ENCODE assay signal across 8 cellular contexts in genomic region chr20:63381781-63382431, GRCh38. TPM values are rescaled to one million over a fixed set of nuclear protein-coding genes. Genes with fewer than 3 reads are reported as not detected.
DNase-seq lines count a peak whose midpoint lies in the region; ATAC-seq, FAIRE-seq and TF ChIP-seq lines count a peak whose summit lies in the region.

No MANE protein-coding gene starts in this region.

- H3K36me3 ChIP-seq in GM06990 (ENCODE audit: control insufficient read depth, insufficient read depth, low read length) (no peaks in the 10 kb centered on the region), adipocyte (ENCODE audit: control insufficient read depth, insufficient read depth, low read length, severe bottlenecking) (no peaks in the 10 kb centered on the region), keratinocyte (ENCODE audit: control insufficient read depth in 2 of 2, extremely low read depth in 1 of 2, insufficient read depth in 2 of 2, low read length in 2 of 2) (no peaks in the 10 kb centered on the region)

- TF ChIP-seq CTCF in GM06990 (IDR thresholded peaks at IDR 0.05; ENCODE audit: insufficient read depth, low read length, poor library complexity, severe bottlenecking) (peak; percentile 94), keratinocyte (optimal IDR thresholded peaks at IDR 0.05 in 1 of 3, IDR thresholded peaks at IDR 0.05 in 1 of 3, conservative IDR thresholded peaks at IDR 0.05 in 1 of 3; ENCODE audit: extremely low read depth in 1 of 3, insufficient read depth in 2 of 3, low read length in 3 of 3) (peak; percentile 76 to 98 (median 81))

- H3K79me2 ChIP-seq in keratinocyte (ENCODE audit: control insufficient read depth, insufficient read depth, low read length) = no peaks in the 10 kb centered on the region

- H3K4me1 Mint-ChIP-seq in stimulated activated naive B cell treated with anti-CD40 and anti-IgM and Interleukin-4, amounts not matched to agents 10 μg/mL and 1 μg/mL and 100 μg/mL, for 72 hours = peaks cover 2 to 6% of the 10 kb centered on the region in 2 donors

- H3K4me3 ChIP-seq in GM06990 (replicated peaks; ENCODE audit: low read depth, low read length) (no peak overlapping the region), adipocyte (ENCODE audit: low read length) (no peak overlapping the region), keratinocyte (ENCODE audit: control insufficient read depth in 2 of 3, extremely low read depth in 1 of 3, insufficient read depth in 2 of 3, low read depth in 1 of 3, low read length in 3 of 3) (no peak overlapping the region)

- H3K9me1 ChIP-seq in keratinocyte (ENCODE audit: control insufficient read depth, extremely low read depth, insufficient read depth, low read length) = no peaks in the 10 kb centered on the region

- DNase-seq in GM06990 (ENCODE audit: extremely low read depth, insufficient read length) (no peak), NCI-H69 (lab: John Stamatoyannopoulos, UW) (peak; percentile 2), adipocyte (ENCODE audit: low read depth) (peak; percentile 53), keratinocyte (ENCODE audit: low read depth, low spot score) (no peak), NCI-H128 (lab: John Stamatoyannopoulos, UW; ENCODE audit: unreplicated experiment) (no peak), GOT3 (lab: John Stamatoyannopoulos, UW) (no peak)
- DNase-seq in stimulated activated naive B cell treated with anti-CD40 and anti-IgM and Interleukin-4, amounts not matched to agents 10 μg/mL and 1 μg/mL and 100 μg/mL, for 72 hours = no peak

- peaks cover 21 to 32% of the 10 kb centered on the region in 2 donors for H3K27me3 Mint-ChIP-seq in stimulated activated naive B cell treated with anti-CD40 and anti-IgM and Interleukin-4, amounts not matched to agents 10 μg/mL and 1 μg/mL and 100 μg/mL, for 72 hours

- FAIRE-seq in keratinocyte (lab: Jason Lieb, UNC) = no peak

- H4K20me1 ChIP-seq in keratinocyte (ENCODE audit: control insufficient read depth, extremely low read depth, insufficient read depth, low read length) = no peaks in the 10 kb centered on the region

- dilution Hi-C loops in keratinocyte (cut with MboI; ENCODE audit: extremely low pct_ligation_motif_present, low sequenced_read_pairs) = no loop called here

- no peak overlapping the region for H3K27ac ChIP-seq in keratinocyte (ENCODE audit: control insufficient read depth, insufficient read depth, low read length)

- peaks cover 3 to 10% of the 10 kb centered on the region in 2 donors for H3K36me3 Mint-ChIP-seq in stimulated activated naive B cell treated with anti-CD40 and anti-IgM and Interleukin-4, amounts not matched to agents 10 μg/mL and 1 μg/mL and 100 μg/mL, for 72 hours

- H3K27me3 ChIP-seq in GM06990 (replicated peaks; ENCODE audit: control insufficient read depth, insufficient read depth, low read length) (no peaks in the 10 kb centered on the region), adipocyte (replicated peaks; ENCODE audit: control insufficient read depth, insufficient read depth, low read length) (peaks cover 39% of the 10 kb centered on the region), keratinocyte (ENCODE audit: control insufficient read depth, extremely low read depth, insufficient read depth, low read length) (peaks cover 22% of the 10 kb centered on the region)

- peak; percentile 36 to 45 for ATAC-seq in stimulated activated naive B cell treated with anti-CD40 and anti-IgM and Interleukin-4, amounts not matched to agents 10 μg/mL and 1 μg/mL and 100 μg/mL, for 72 hours (replicated peaks)
- ATAC-seq in HG03175 (IDR thresholded peaks at IDR 0.05; ENCODE audit: unreplicated experiment) = no peak

- no peaks in the 10 kb centered on the region for H3K4me1 ChIP-seq in adipocyte (ENCODE audit: control insufficient read depth, insufficient read depth, low read length)
- no peaks in the 10 kb centered on the region for H3K4me1 ChIP-seq in keratinocyte (ENCODE audit: control insufficient read depth, extremely low read depth, insufficient read depth, low read length)

- no peak overlapping the region for H2AFZ ChIP-seq in keratinocyte (ENCODE audit: control insufficient read depth, low read length)

- no peak overlapping the region for H3K4me2 ChIP-seq in keratinocyte (ENCODE audit: control insufficient read depth, extremely low read depth, insufficient read depth, low read depth, low read length)

- H3K9ac ChIP-seq in adipocyte (ENCODE audit: low read length) (no peak overlapping the region), keratinocyte (ENCODE audit: control insufficient read depth, extremely low read depth, insufficient read depth, low read length) (no peak overlapping the region)

- H3K4me3 Mint-ChIP-seq in stimulated activated naive B cell treated with anti-CD40 and anti-IgM and Interleukin-4, amounts not matched to agents 10 μg/mL and 1 μg/mL and 100 μg/mL, for 72 hours = no peak overlapping the region

- no peak overlapping the region for H3K27ac Mint-ChIP-seq in stimulated activated naive B cell treated with anti-CD40 and anti-IgM and Interleukin-4, amounts not matched to agents 10 μg/mL and 1 μg/mL and 100 μg/mL, for 72 hours

- H3K9me3 ChIP-seq in adipocyte (ENCODE audit: control insufficient read depth, low read length) (peaks cover 15% of the 10 kb centered on the region), keratinocyte (ENCODE audit: control insufficient read depth, low read depth, low read length) (peaks cover 3% of the 10 kb centered on the region)

- peaks cover 15 to 17% of the 10 kb centered on the region in 2 donors for H3K9me3 Mint-ChIP-seq in stimulated activated naive B cell treated with anti-CD40 and anti-IgM and Interleukin-4, amounts not matched to agents 10 μg/mL and 1 μg/mL and 100 μg/mL, for 72 hours

RNA-seq across cellular contexts. Expression of gene CHRNA4, which starts 20.8 kb away (rescaled TPM):
- not detected in 3 replicates for polyA plus RNA-seq in keratinocyte
- polyA plus RNA-seq in keratinocyte (2011; ENCODE audit: low read depth) = not detected
- not detected in 2 replicates for polyA plus RNA-seq in keratinocyte (2011; cell fraction: cytosol; rRNA removed)
- 0.03 TPM in 1 of 2 replicates, not detected in the other for polyA plus RNA-seq in keratinocyte (2011; cell fraction: nucleus; rRNA removed)
- not detected in 2 replicates for polyA plus RNA-seq in keratinocyte (2012; ENCODE audit: low replicate concordance)
- polyA minus RNA-seq in keratinocyte = not detected in 3 replicates
- polyA minus RNA-seq in keratinocyte (2011; cell fraction: cytosol; rRNA and poly(A)+ RNA removed) = not detected
- polyA minus RNA-seq in keratinocyte (2011; cell fraction: nucleus; rRNA and poly(A)+ RNA removed) = not detected in 2 replicates

Comparison
In these comparisons a context has a peak if more than half of its experiments do, and no peak if none do; other contexts are left out.
1. DNase-seq: peak in NCI-H69 (single experiment) and adipocyte (single experiment); none in GM06990 (single experiment), keratinocyte (single experiment), stimulated activated naive B cell treated with anti-CD40 and anti-IgM and Interleukin-4, amounts not matched to agents 10 μg/mL and 1 μg/mL and 100 μg/mL, for 72 hours (single experiment), NCI-H128 (single experiment) and GOT3 (single experiment).